17 cellular contexts compared by ENCODE assay signal in genomic region chr3:177098551-177098950, GRCh38.
"Had no signal": no experiment of that assay in that cellular context is flagged by ENCODE, and none has a peak within 500 bp of the region (broad histone marks: within the 10 kb centered on the region; RNA-seq: fewer than 3 reads in every experiment).

No MANE protein-coding gene starts in this region.

- H3K27ac Mint-ChIP-seq: endodermal cell had no signal

- H3K9me3 ChIP-seq: colonic mucosa, mucosa of descending colon, ovary had no signal

- ATAC-seq: foreskin keratinocyte, mucosa of descending colon, natural killer cell, right cardiac atrium had no signal

- H3K4me3 ChIP-seq: colonic mucosa, mucosa of descending colon, ovary had no signal

- H3K36me3 Mint-ChIP-seq: natural killer cell had no signal

- H3K4me3 Mint-ChIP-seq: endodermal cell, natural killer cell, neural crest cell had no signal

- H3K36me3 ChIP-seq: colonic mucosa, ovary had no signal

- H3K27ac ChIP-seq: colonic mucosa, foreskin keratinocyte, ovary had no signal

- H3K27me3 ChIP-seq: colonic mucosa, foreskin keratinocyte, ovary had no signal

- DNase-seq: colonic mucosa; dermis blood vessel endothelial cell; endodermal cell; erythroblast; foreskin keratinocyte; hippocampal formation; left colon; mammary epithelial cell; mucosa of descending colon; natural killer cell; ovary; right cardiac atrium; small intestine; stimulated activated CD4-positive, alpha-beta T cell treated with anti-CD3 and anti-CD28 coated beads, Interleukin-2, amount 100 ng/mL, for 48 hours; stimulated activated naive CD4-positive, alpha-beta T cell treated with Interleukin-2 at 50 U/mL for 16 hours; trophoblast cell had no signal

- H3K4me1 ChIP-seq: colonic mucosa had no signal
